In genomic region chr14:100155049-100155621, GRCh38 we compare ENCODE assay signal across 8 cellular contexts. TPM values are rescaled to one million over a fixed set of nuclear protein-coding genes. Genes with fewer than 3 reads are reported as not detected.
DNase-seq lines count a peak whose midpoint lies in the region; ATAC-seq and TF ChIP-seq lines count a peak whose summit lies in the region.

No MANE protein-coding gene starts in this region.

- H2BK120ac ChIP-seq in IMR-90 (ENCODE audit: low read depth, low read length), result no peak overlapping the region

- peaks cover 37% of the 10 kb centered on the region for H3K27me3 ChIP-seq in IMR-90 (ENCODE audit: control insufficient read depth, insufficient read depth, low read length)
- H3K27me3 ChIP-seq in adipocyte (replicated peaks; ENCODE audit: control insufficient read depth, insufficient read depth, low read length), result peaks cover 4% of the 10 kb centered on the region

- no peak overlapping the region for H3K23ac ChIP-seq in IMR-90 (ENCODE audit: low read depth, low read length)

- 0% methylated on average over 1 of the region's 8 CpGs; no CpG with 5 or more reads in 1 of the 2 experiments for WGBS in IMR-90 (ENCODE audit: extremely low coverage in 2 of 2, insufficient read length in 1 of 2), 2 experiments

- in situ Hi-C loops in IMR-90 (cut with MboI; ENCODE audit: low sequenced_read_pairs), result no loop called here

- no peak overlapping the region for H2AK9ac ChIP-seq in IMR-90 (replicated peaks; ENCODE audit: low read depth, low read length, poor library complexity)

- no peak overlapping the region for H3K27ac ChIP-seq in IMR-90 (ENCODE audit: insufficient read depth, low read length)

- intact Hi-C loops in IMR-90 (cut with micrococcal nuclease), result no loop called here

- H2BK20ac ChIP-seq in IMR-90 (ENCODE audit: low read depth, low read length), result no peak overlapping the region

- TF ChIP-seq CTCF in IMR-90 (conservative IDR thresholded peaks at IDR 0.05; ENCODE audit: low read depth, low read length), result peak; percentile 44; the same call in 1 of the 2 replicates

- no peaks in the 10 kb centered on the region for H3K9me1 ChIP-seq in IMR-90 (ENCODE audit: insufficient read depth, low read length)

- ATAC-seq in IMR-90 (ENCODE audit: low read depth) (no peak), GM19351 (IDR thresholded peaks at IDR 0.05; ENCODE audit: unreplicated experiment) (no peak)

- no peak overlapping the region for H2AK5ac ChIP-seq in IMR-90 (ENCODE audit: low read depth, low read length)

- H3K79me1 ChIP-seq in IMR-90 (ENCODE audit: low read depth in 1 of 2, low read length in 2 of 2), result no peaks in the 10 kb centered on the region

- no peak overlapping the region for H4K5ac ChIP-seq in IMR-90 (ENCODE audit: low read depth, low read length)

- H3K9ac ChIP-seq in IMR-90 (ENCODE audit: low read depth, low read length) (no peak overlapping the region), adipocyte (ENCODE audit: low read length) (no peak overlapping the region)

- dilution Hi-C loops in IMR-90 (cut with HindIII; ENCODE audit: low sequenced_read_pairs, unreplicated experiment), result no loop called here

- H3K36me3 ChIP-seq in IMR-90 (ENCODE audit: control insufficient read depth, insufficient read depth, low read length) (no peaks in the 10 kb centered on the region), adipocyte (ENCODE audit: control insufficient read depth, insufficient read depth, low read length, severe bottlenecking) (no peaks in the 10 kb centered on the region)

- H2AFZ ChIP-seq in IMR-90 (replicated peaks; ENCODE audit: low read length, poor library complexity), result no peak overlapping the region

- H3K9me3 ChIP-seq in IMR-90 (ENCODE audit: control insufficient read depth, insufficient read depth, low read length) (peaks cover 15% of the 10 kb centered on the region), adipocyte (ENCODE audit: control insufficient read depth, low read length) (peaks cover 10% of the 10 kb centered on the region)

- no peak overlapping the region for H3K56ac ChIP-seq in IMR-90 (ENCODE audit: extremely low read depth, insufficient read depth, low read length)

- DNase-seq in NCI-H2196 (lab: John Stamatoyannopoulos, UW; ENCODE audit: unreplicated experiment) (peak; percentile 33), NCI-H2196 treated with DMSO at 0.1 percent for 48 hours (lab: John Stamatoyannopoulos, UW; ENCODE audit: unreplicated experiment) (no peak), IMR-90 (no peak), adipocyte (ENCODE audit: low read depth) (peak; percentile 23), left kidney (ENCODE audit: low read depth, low spot score) (peak; percentile 60), SIG-M5 (lab: John Stamatoyannopoulos, UW) (no peak), NCI-H1417 treated with DMSO at 0.1 percent for 48 hours (lab: John Stamatoyannopoulos, UW) (no peak)

- H3K4me3 ChIP-seq in IMR-90 (ENCODE audit: insufficient read depth, low read depth, low read length), result no peak overlapping the region
- no peak overlapping the region for H3K4me3 ChIP-seq in adipocyte (ENCODE audit: low read length)

- no peak overlapping the region for H2BK5ac ChIP-seq in IMR-90 (ENCODE audit: low read depth, low read length, poor library complexity, severe bottlenecking)

- H4K8ac ChIP-seq in IMR-90 (ENCODE audit: low read depth in 2 of 2, low read length in 2 of 2), result no peak overlapping the region

- H3K4ac ChIP-seq in IMR-90 (ENCODE audit: low read depth, low read length), result no peak overlapping the region

- TF ChIP-seq RAD21 in IMR-90 (IDR thresholded peaks at IDR 0.05; ENCODE audit: low read length), result peak; percentile 29

- H4K91ac ChIP-seq in IMR-90 (ENCODE audit: insufficient read depth, low read depth, low read length), result no peak overlapping the region

- no peak for TF ChIP-seq POLR2A in IMR-90 (IDR thresholded peaks at IDR 0.05; ENCODE audit: low read depth, low read length)

- H3K4me2 ChIP-seq in IMR-90 (ENCODE audit: low read depth, low read length), result no peak overlapping the region

- H3K18ac ChIP-seq in IMR-90 (ENCODE audit: low read depth, low read length), result no peak overlapping the region

- H3K4me1 ChIP-seq in IMR-90 (ENCODE audit: control insufficient read depth, insufficient read depth, low read length), result no peaks in the 10 kb centered on the region
- H3K4me1 ChIP-seq in adipocyte (ENCODE audit: control insufficient read depth, insufficient read depth, low read length), result peaks cover 8% of the 10 kb centered on the region

- no TSS peak for BruUV-seq in IMR-90 (replicated peaks; lab: Mats Ljungman, UMichigan)

- no peak overlapping the region for H2BK15ac ChIP-seq in IMR-90 (ENCODE audit: low read depth, low read length)

- CTCF ChIA-PET in IMR-90 (lab: Yijun Ruan, JAX), result no interaction called here

- no peaks in the 10 kb centered on the region for H4K20me1 ChIP-seq in IMR-90 (ENCODE audit: insufficient read depth, low read length)

- H3K14ac ChIP-seq in IMR-90 (replicated peaks; ENCODE audit: low read depth, low read length), result no peak overlapping the region

- POLR2A ChIA-PET in IMR-90 (lab: Charles Lee; ENCODE audit: unreplicated experiment), result no interaction called here

TF ChIP-seq in IMR-90, 13 proteins besides CTCF, POLR2A, EP300 and RAD21:
- peak; percentile 29 for TF ChIP-seq SMC3 (IDR thresholded peaks at IDR 0.05; ENCODE audit: low read depth, low read length)
- TF ChIP-seq NFE2L2 (IDR thresholded peaks at IDR 0.05; ENCODE audit: low read depth, low read length), result no peak

RNA-seq across cellular contexts. Expression of gene DEGS2, which starts 4.3 kb away (rescaled TPM):
- not detected in 2 replicates for total RNA-seq in IMR-90 (2012; rRNA removed)
- not detected in 2 replicates for polyA plus RNA-seq in IMR-90 (2012; rRNA removed)
- polyA plus RNA-seq in IMR-90 (2012; cell fraction: cytosol; rRNA removed), result 0.01 TPM in 1 of 2 replicates, not detected in the other
- 0.02 and 0.14 TPM in 2 replicates for polyA plus RNA-seq in IMR-90 (2012; cell fraction: nucleus; rRNA removed; ENCODE audit: low replicate concordance)

Comparison
In these comparisons a context has a peak if more than half of its experiments do, and no peak if none do; other contexts are left out.
1. DNase-seq: peak in NCI-H2196 (single experiment), adipocyte (single experiment) and left kidney (single experiment); none in NCI-H2196 treated with DMSO at 0.1 percent for 48 hours (single experiment), IMR-90 (single experiment), SIG-M5 (single experiment) and NCI-H1417 treated with DMSO at 0.1 percent for 48 hours (single experiment).